In genomic region chr17:61333151-61333550, GRCh38 we compare ENCODE assay signal across 27 cellular contexts.
"Had no signal": no experiment of that assay in that cellular context is flagged by ENCODE, and none has a peak within 500 bp of the region (broad histone marks: within the 10 kb centered on the region; RNA-seq: fewer than 3 reads in every experiment).

No MANE protein-coding gene starts in this region.

- H3K27me3 ChIP-seq: SJCRH30 had no signal

- H3K36me3 Mint-ChIP-seq: activated naive CD8-positive, alpha-beta T cell treated with anti-CD3 and anti-CD28 coated beads for 36 hours had no signal

- H3K27ac ChIP-seq: SJCRH30, SK-N-MC had no signal

- H3K4me3 Mint-ChIP-seq: activated CD4-positive, alpha-beta T cell treated with anti-CD3 and anti-CD28 coated beads, Interleukin-2, amount 10 ng/mL, durations not matched to agents 24 days and 14 days; activated CD8-positive, alpha-beta T cell treated with anti-CD3 and anti-CD28 coated beads for 36 hours; activated naive CD8-positive, alpha-beta T cell treated with anti-CD3 and anti-CD28 coated beads for 36 hours; activated T-cell treated with anti-CD3 and anti-CD28 coated beads, Interleukin-2, amount 50 U/mL, for 72 hours; activated T-helper 17 cell treated with anti-CD3 and anti-CD28 coated beads, Interleukin-2, amount 50 U/mL, for 72 hours; T-helper 1 cell treated with Interleukin-12 subunit alpha and Interleukin-12 subunit beta and Interleukin-4 antibody, amounts not matched to agents 30 μg/mL and 1 μg/mL, for 36 hours; T-helper 2 cell treated with Interferon-gamma antibody and Interleukin-4, amounts not matched to agents 5 μg/mL and 100 μg/mL, for 36 hours had no signal

- H3K4me1 Mint-ChIP-seq: activated CD4-positive, alpha-beta T cell treated with anti-CD3 and anti-CD28 coated beads, Interleukin-2, amount 10 ng/mL, durations not matched to agents 24 days and 14 days; activated naive CD8-positive, alpha-beta T cell treated with anti-CD3 and anti-CD28 coated beads for 36 hours; activated T-helper 17 cell treated with anti-CD3 and anti-CD28 coated beads, Interleukin-2, amount 50 U/mL, for 72 hours had no signal

- H3K9me3 ChIP-seq: SJCRH30 had no signal

- H3K4me3 ChIP-seq: K562, SJCRH30, SK-N-MC had no signal

- DNase-seq: activated CD4-positive, alpha-beta T cell treated with anti-CD3 and anti-CD28 coated beads, Interleukin-2, amount 10 ng/mL, durations not matched to agents 24 days and 14 days; activated CD4-positive, alpha-beta T cell treated with anti-CD3 and anti-CD28 coated beads, Interleukin-2, amount 50 U/mL, for 4 hours; activated CD8-positive, alpha-beta T cell treated with anti-CD3 and anti-CD28 coated beads for 36 hours; activated effector memory CD4-positive, alpha-beta T cell treated with anti-CD3 and anti-CD28 coated beads, Interleukin-2, amount 50 U/mL, for 16 hours; activated naive CD4-positive, alpha-beta T cell; activated naive CD4-positive, alpha-beta T cell treated with anti-CD3 and anti-CD28 coated beads, Interleukin-2, amount 50 U/mL, for 16 hours; activated naive CD8-positive, alpha-beta T cell treated with anti-CD3 and anti-CD28 coated beads for 36 hours; activated T-cell treated with anti-CD3 and anti-CD28 coated beads, Interleukin-2, amount 50 U/mL, for 1 hour; activated T-cell treated with anti-CD3 and anti-CD28 coated beads, Interleukin-2, amount 50 U/mL, for 72 hours; amniotic stem cell; aorta; NCI-H1105; NCI-H1417 treated with DMSO at 0.1 percent for 48 hours; NCI-H187 treated with DMSO at 0.1 percent for 48 hours; NCI-H2081 treated with DMSO at 0.1 percent for 48 hours; NCI-H226; NCI-H446 treated with DMSO at 0.1 percent for 48 hours; NCI-H524; NCI-H69; SHP77; SJCRH30 had no signal

- H3K27ac Mint-ChIP-seq: activated CD4-positive, alpha-beta T cell treated with anti-CD3 and anti-CD28 coated beads, Interleukin-2, amount 10 ng/mL, durations not matched to agents 24 days and 14 days; activated CD8-positive, alpha-beta T cell treated with anti-CD3 and anti-CD28 coated beads for 36 hours; activated naive CD8-positive, alpha-beta T cell treated with anti-CD3 and anti-CD28 coated beads for 36 hours; activated T-cell treated with anti-CD3 and anti-CD28 coated beads, Interleukin-2, amount 50 U/mL, for 72 hours; activated T-helper 17 cell treated with anti-CD3 and anti-CD28 coated beads, Interleukin-2, amount 50 U/mL, for 72 hours; T-helper 1 cell treated with Interleukin-12 subunit alpha and Interleukin-12 subunit beta and Interleukin-4 antibody, amounts not matched to agents 30 μg/mL and 1 μg/mL, for 36 hours; T-helper 2 cell treated with Interferon-gamma antibody and Interleukin-4, amounts not matched to agents 5 μg/mL and 100 μg/mL, for 36 hours had no signal

- H3K9me3 Mint-ChIP-seq: activated CD4-positive, alpha-beta T cell treated with anti-CD3 and anti-CD28 coated beads, Interleukin-2, amount 10 ng/mL, durations not matched to agents 24 days and 14 days; activated CD8-positive, alpha-beta T cell treated with anti-CD3 and anti-CD28 coated beads for 36 hours; activated naive CD8-positive, alpha-beta T cell treated with anti-CD3 and anti-CD28 coated beads for 36 hours; activated T-cell treated with anti-CD3 and anti-CD28 coated beads, Interleukin-2, amount 50 U/mL, for 72 hours; activated T-helper 17 cell treated with anti-CD3 and anti-CD28 coated beads, Interleukin-2, amount 50 U/mL, for 72 hours; T-helper 1 cell treated with Interleukin-12 subunit alpha and Interleukin-12 subunit beta and Interleukin-4 antibody, amounts not matched to agents 30 μg/mL and 1 μg/mL, for 36 hours; T-helper 2 cell treated with Interferon-gamma antibody and Interleukin-4, amounts not matched to agents 5 μg/mL and 100 μg/mL, for 36 hours had no signal

- H3K27me3 Mint-ChIP-seq: activated CD8-positive, alpha-beta T cell treated with anti-CD3 and anti-CD28 coated beads for 36 hours; activated naive CD8-positive, alpha-beta T cell treated with anti-CD3 and anti-CD28 coated beads for 36 hours; activated T-helper 17 cell treated with anti-CD3 and anti-CD28 coated beads, Interleukin-2, amount 50 U/mL, for 72 hours had no signal

- ATAC-seq: activated CD8-positive, alpha-beta T cell treated with anti-CD3 and anti-CD28 coated beads for 36 hours; activated T-cell treated with anti-CD3 and anti-CD28 coated beads, Interleukin-2, amount 50 U/mL, for 72 hours; activated T-helper 17 cell treated with anti-CD3 and anti-CD28 coated beads, Interleukin-2, amount 50 U/mL, for 72 hours; K562; Panc1 had no signal

- H3K36me3 ChIP-seq: SJCRH30 had no signal
